ENCODE assay signal across 17 cellular contexts in genomic region chr4:98151145-98151929, GRCh38. TPM values are rescaled to one million over a fixed set of nuclear protein-coding genes. Genes with fewer than 3 reads are reported as not detected.
A peak's percentile ranks its signal among the peaks of the same experiment; 100 is the strongest.
DNase-seq lines count a peak whose midpoint lies in the region; ATAC-seq, FAIRE-seq and TF ChIP-seq lines count a peak whose summit lies in the region.
"Had no signal": no experiment of that assay in that cellular context is flagged by ENCODE, and none has a peak within 500 bp of the region (broad histone marks: within the 10 kb centered on the region; RNA-seq: fewer than 3 reads in every experiment).

No MANE protein-coding gene starts in this region.

- H3K4me3 ChIP-seq in OCI-LY3 (ENCODE audit: low read length) (peak overlapping the region; percentile 13; the same call in 1 of the 2 replicates), left lung (no peak overlapping the region)
- H3K4me3 ChIP-seq: Peyer's patch had no signal

- no peaks in the 10 kb centered on the region for H3K9me3 Mint-ChIP-seq in activated T-cell treated with anti-CD3 and anti-CD28 coated beads, Interleukin-2, amount 50 U/mL, for 4 hours
- H3K9me3 Mint-ChIP-seq: dendritic cell treated with granulocyte-macrophage colony-stimulating factor and Interleukin-4, amounts not matched to agents 40 ng/mL and 50 ng/mL, for 4 days; stimulated activated naive CD8-positive, alpha-beta T cell treated with anti-CD3 and anti-CD28 coated beads, Interleukin-15, Interleukin-2, amounts not matched to agents 100 ng/mL and 50 ng/mL, for 24 hours had no signal

- H3K27me3 ChIP-seq in OCI-LY3 (ENCODE audit: low read depth, low read length) (no peaks in the 10 kb centered on the region), left lung (no peaks in the 10 kb centered on the region)
- H3K27me3 ChIP-seq: Peyer's patch had no signal

- H2AFZ ChIP-seq in OCI-LY3 (ENCODE audit: low read depth, low read length): peak overlapping the region; percentile 55

- H3K36me3 ChIP-seq in OCI-LY3 (replicated peaks; ENCODE audit: low read depth, low read length): no peaks in the 10 kb centered on the region
- H3K36me3 ChIP-seq in left lung: no peaks in the 10 kb centered on the region
- H3K36me3 ChIP-seq: Peyer's patch had no signal

- H3K9ac ChIP-seq in OCI-LY3 (ENCODE audit: low read length): no peak overlapping the region

- H3K9me3 ChIP-seq in OCI-LY3 (ENCODE audit: insufficient read depth, low read length) (no peaks in the 10 kb centered on the region), left lung (no peaks in the 10 kb centered on the region)
- H3K9me3 ChIP-seq: Peyer's patch had no signal

- FAIRE-seq in GM12891 (lab: Jason Lieb, UNC): peak; percentile 45

- peak; percentile 58 for TF ChIP-seq CTCF in OCI-LY3 (IDR thresholded peaks at IDR 0.05; ENCODE audit: low read depth, low read length)
- no peak for TF ChIP-seq CTCF in left lung (IDR thresholded peaks at IDR 0.05)

- TF ChIP-seq POLR2A in GM12891 (IDR thresholded peaks at IDR 0.05; ENCODE audit: low read depth, low read length): no peak

- H4K20me1 ChIP-seq in OCI-LY3 (ENCODE audit: insufficient read depth, low read length): no peaks in the 10 kb centered on the region

- no peak overlapping the region for H3K4me3 Mint-ChIP-seq in activated T-cell treated with anti-CD3 and anti-CD28 coated beads, Interleukin-2, amount 50 U/mL, for 4 hours
- H3K4me3 Mint-ChIP-seq: dendritic cell treated with granulocyte-macrophage colony-stimulating factor and Interleukin-4, amounts not matched to agents 40 ng/mL and 50 ng/mL, for 4 days; stimulated activated naive CD8-positive, alpha-beta T cell treated with anti-CD3 and anti-CD28 coated beads, Interleukin-15, Interleukin-2, amounts not matched to agents 100 ng/mL and 50 ng/mL, for 24 hours had no signal

- H3K4me1 ChIP-seq in OCI-LY3 (ENCODE audit: low read length) (peaks cover 33% of the 10 kb centered on the region), left lung (no peaks in the 10 kb centered on the region)
- H3K4me1 ChIP-seq: Peyer's patch had no signal

- no peaks in the 10 kb centered on the region for H3K79me2 ChIP-seq in OCI-LY3 (ENCODE audit: low read length)

- H3K27ac ChIP-seq in OCI-LY3 (ENCODE audit: low read length) (peak overlapping the region; percentile 44), left lung (no peak overlapping the region)
- H3K27ac ChIP-seq: Peyer's patch had no signal

- H3K4me2 ChIP-seq in OCI-LY3 (ENCODE audit: low read length): peak overlapping the region; percentile 48

- H3K4me1 Mint-ChIP-seq in activated T-cell treated with anti-CD3 and anti-CD28 coated beads, Interleukin-2, amount 50 U/mL, for 4 hours (ENCODE audit: low read depth): peaks cover 6% of the 10 kb centered on the region

- intact Hi-C loops in left lung (cut with DNase I): no loop called here

- H3K36me3 Mint-ChIP-seq in activated T-cell treated with anti-CD3 and anti-CD28 coated beads, Interleukin-2, amount 50 U/mL, for 4 hours (ENCODE audit: insufficient read depth): no peaks in the 10 kb centered on the region

- peaks cover 4% of the 10 kb centered on the region for H3K27me3 Mint-ChIP-seq in activated T-cell treated with anti-CD3 and anti-CD28 coated beads, Interleukin-2, amount 50 U/mL, for 4 hours (ENCODE audit: low read depth)
- H3K27me3 Mint-ChIP-seq: progenitor cell of endocrine pancreas; stimulated activated naive CD8-positive, alpha-beta T cell treated with anti-CD3 and anti-CD28 coated beads, Interleukin-15, Interleukin-2, amounts not matched to agents 100 ng/mL and 50 ng/mL, for 24 hours had no signal

- ATAC-seq in HG03039 (IDR thresholded peaks at IDR 0.05; ENCODE audit: unreplicated experiment): peak; percentile 50
- ATAC-seq in left lung: peak; percentile 45
- no peak for ATAC-seq in activated T-cell treated with anti-CD3 and anti-CD28 coated beads, Interleukin-2, amount 50 U/mL, for 4 hours

- DNase-seq in GM12891 (ENCODE audit: insufficient read length, low spot score): no peak
- no peak for DNase-seq in left lung
- DNase-seq in activated effector memory CD4-positive, alpha-beta T cell treated with anti-CD3 and anti-CD28 coated beads, Interleukin-2, amount 50 U/mL, for 16 hours: no peak
- no peak for DNase-seq in A172 (ENCODE audit: low spot score)
- no peak for DNase-seq in activated T-cell treated with anti-CD3 and anti-CD28 coated beads, Interleukin-2, amount 50 U/mL, for 4 hours
- no peak for DNase-seq in DMS114 treated with DMSO at 0.1 percent for 48 hours (lab: John Stamatoyannopoulos, UW; ENCODE audit: unreplicated experiment)
- DNase-seq: midbrain; Peyer's patch; stimulated activated CD4-positive, alpha-beta T cell treated with anti-CD3 and anti-CD28 coated beads, Interleukin-2, amount 100 ng/mL, for 48 hours; T-helper 9 cell had no signal

TF ChIP-seq in GM12891, 5 proteins besides CTCF, POLR2A, EP300 and RAD21:
- TF ChIP-seq PAX5 (IDR thresholded peaks at IDR 0.05; ENCODE audit: insufficient read depth, low read length, severe bottlenecking) (no peak), POLR2AphosphoS5 (IDR thresholded peaks at IDR 0.05; ENCODE audit: low read depth, low read length) (no peak), SPI1 (IDR thresholded peaks at IDR 0.05; ENCODE audit: low read depth, low read length) (no peak)

RNA-seq across cellular contexts. Expression of gene STPG2, which starts 8.1 kb away (rescaled TPM):
- polyA plus RNA-seq in GM12891 (2012; ENCODE audit: low read depth, missing spikeins): not detected
- total RNA-seq in left lung: under 1 TPM; 0.64 to 0.76 TPM
- total RNA-seq in A172 (2014; rRNA removed; shearing (Covaris generic)): 0.19 TPM in 1 of 2 replicates, not detected in the other
- total RNA-seq in activated T-cell treated with anti-CD3 and anti-CD28 coated beads, Interleukin-2, amount 50 U/mL, for 4 hours: not detected
- total RNA-seq: IMR-90, Peyer's patch had no signal
- polyA plus RNA-seq: BJ, IMR-90 had no signal

Comparison
In these comparisons a context has a peak if more than half of its experiments do, and no peak if none do; other contexts are left out.
1. ATAC-seq: peak in HG03039 (single experiment) and left lung (single experiment); none in activated T-cell treated with anti-CD3 and anti-CD28 coated beads, Interleukin-2, amount 50 U/mL, for 4 hours (0 of 2).